In genomic region chr2:75808793-75809535, GRCh38 we compare ENCODE assay signal across 20 cellular contexts.
"Had no signal": no experiment of that assay in that cellular context is flagged by ENCODE, and none has a peak within 500 bp of the region (broad histone marks: within the 10 kb centered on the region; RNA-seq: fewer than 3 reads in every experiment).

No MANE protein-coding gene starts in this region.

- H3K9me3 ChIP-seq: body of pancreas, left lung, right atrium auricular region, upper lobe of left lung had no signal

- ATAC-seq: activated CD4-positive, CD25-positive, alpha-beta regulatory T cell treated with anti-CD3 and anti-CD28 coated beads, Interleukin-2, amount 50 U/mL, for 24 hours; activated CD8-positive, alpha-beta T cell treated with anti-CD3 and anti-CD28 coated beads, Interleukin-2, amount 10 ng/mL, durations not matched to agents 7 days and 5 days; body of pancreas; effector memory CD8-positive, alpha-beta T cell; stimulated activated naive CD8-positive, alpha-beta T cell treated with anti-CD3 and anti-CD28 coated beads, Interleukin-15, Interleukin-2, amounts not matched to agents 100 U/mL and 50 U/mL, for 24 hours had no signal

- H3K27me3 ChIP-seq: body of pancreas, left lung, right atrium auricular region, upper lobe of left lung had no signal

- H3K27ac ChIP-seq: body of pancreas, left lung, right atrium auricular region, upper lobe of left lung had no signal

- H3K36me3 ChIP-seq: left lung, right atrium auricular region, upper lobe of left lung had no signal

- H3K4me3 ChIP-seq: body of pancreas, left lung, right atrium auricular region, upper lobe of left lung had no signal

- H3K4me1 ChIP-seq: body of pancreas, left lung, right atrium auricular region, upper lobe of left lung had no signal

- DNase-seq: activated CD4-positive, alpha-beta T cell treated with anti-CD3 and anti-CD28 coated beads, Interleukin-2, amount 10 ng/mL, durations not matched to agents 7 days and 5 days; activated CD8-positive, alpha-beta T cell treated with anti-CD3 and anti-CD28 coated beads, Interleukin-2, amount 10 ng/mL, durations not matched to agents 7 days and 5 days; activated naive CD4-positive, alpha-beta T cell treated with Interleukin-2 at 50 U/mL for 16 hours; activated naive CD8-positive, alpha-beta T cell treated with anti-CD3 and anti-CD28 coated beads, Interleukin-2, amount 10 ng/mL, durations not matched to agents 7 days and 5 days; activated T-cell treated with anti-CD3 and anti-CD28 coated beads, Interleukin-2, amount 50 U/mL, for 24 hours; amygdala; body of pancreas; caudate nucleus; effector memory CD8-positive, alpha-beta T cell; foreskin melanocyte; kidney; left lung; nephron progenitor cell; nucleus accumbens; posterior cingulate gyrus; stimulated activated CD4-positive, alpha-beta T cell treated with anti-CD3 and anti-CD28 coated beads, Interleukin-2, amount 100 ng/mL, for 24 hours; stimulated activated naive CD8-positive, alpha-beta T cell treated with anti-CD3 and anti-CD28 coated beads, Interleukin-15, Interleukin-2, amounts not matched to agents 100 U/mL and 50 U/mL, for 24 hours had no signal
